8 cellular contexts compared by ENCODE assay signal in genomic region chr1:35883681-35884155, GRCh38. TPM values are rescaled to one million over a fixed set of nuclear protein-coding genes. Genes with fewer than 3 reads are reported as not detected.
DNase-seq lines count a peak whose midpoint lies in the region; ATAC-seq and TF ChIP-seq lines count a peak whose summit lies in the region.

No MANE protein-coding gene starts in this region.

- in situ Hi-C loops in GM23248 (cut with MboI), result no loop called here

- no peaks in the 10 kb centered on the region for H3K9me2 ChIP-seq in GM23248 (ENCODE audit: insufficient read depth)

- peaks cover 1 to 3% of the 10 kb centered on the region in 2 donors for H3K27me3 Mint-ChIP-seq in CD4-positive, alpha-beta memory T cell
- H3K27me3 Mint-ChIP-seq in endothelial cell (ENCODE audit: unreplicated experiment), result peaks cover 4% of the 10 kb centered on the region

- no peaks in the 10 kb centered on the region for H3K9me3 Mint-ChIP-seq in CD4-positive, alpha-beta memory T cell
- no peaks in the 10 kb centered on the region for H3K9me3 Mint-ChIP-seq in endothelial cell (ENCODE audit: unreplicated experiment)

- peak overlapping the region; percentile 87 for H3K4me2 ChIP-seq in GM23248 (ENCODE audit: unreplicated experiment)

- H3K36me3 ChIP-seq in CD4-positive, alpha-beta memory T cell (ENCODE audit: insufficient read depth, low read length), result no peaks in the 10 kb centered on the region
- H3K36me3 ChIP-seq in GM23248 (ENCODE audit: low read depth), result no peaks in the 10 kb centered on the region
- H3K36me3 ChIP-seq in mucosa of stomach (ENCODE audit: control insufficient read depth, insufficient read depth, low read length), result no peaks in the 10 kb centered on the region

- H3K27ac ChIP-seq in CD4-positive, alpha-beta memory T cell (ENCODE audit: low read depth, low read length), result peak overlapping the region; percentile 77
- no peak overlapping the region for H3K27ac ChIP-seq in GM23248

- peaks cover 37 to 58% (median 47%) of the 10 kb centered on the region in 4 donors for H3K4me1 Mint-ChIP-seq in CD4-positive, alpha-beta memory T cell
- H3K4me1 Mint-ChIP-seq in endothelial cell (ENCODE audit: unreplicated experiment), result peaks cover 54% of the 10 kb centered on the region

- CTCF ChIA-PET in CD4-positive, alpha-beta memory T cell (lab: Charles Lee; ENCODE audit: partially characterized antibody), result interaction anchor here (0.6 to 1.9 kb wide), 12 partner anchors 9 to 402 kb away, joined by 3 to 16 read pairs (median 4); partner anchors contain the start of gene CLSPN

- H3K4me1 ChIP-seq in CD4-positive, alpha-beta memory T cell (ENCODE audit: insufficient read depth, low read length), result peaks cover 40% of the 10 kb centered on the region
- H3K4me1 ChIP-seq in GM23248 (ENCODE audit: insufficient read depth), result no peaks in the 10 kb centered on the region
- H3K4me1 ChIP-seq in mucosa of stomach (ENCODE audit: control insufficient read depth, insufficient read depth, low read length), result peaks cover 55% of the 10 kb centered on the region

- intact Hi-C loops in CD4-positive, alpha-beta memory T cell (cut with micrococcal nuclease), result loop anchor here (1.0 to 10.0 kb wide), 2 partner anchors 48 to 401 kb away; partner anchors contain the start of gene AGO3

- H3K79me2 ChIP-seq in GM23248 (ENCODE audit: insufficient read depth), result peaks cover 22% of the 10 kb centered on the region

- no peaks in the 10 kb centered on the region for H3F3A ChIP-seq in GM23248 (ENCODE audit: insufficient read depth)

- peak overlapping the region; percentile 73 to 89 for H3K4me3 ChIP-seq in CD4-positive, alpha-beta memory T cell (ENCODE audit: low read length in 2 of 2)
- H3K4me3 ChIP-seq in GM23248 (peak overlapping the region; percentile 94), mucosa of stomach (ENCODE audit: low read length) (peak overlapping the region; percentile 99)

- peak; percentile 16 to 60 (median 26) for DNase-seq in CD4-positive, alpha-beta memory T cell
- peak; percentile 45 for DNase-seq in GM23248
- DNase-seq in NCI-H446 (lab: John Stamatoyannopoulos, UW), result peak; percentile 10 to 63
- peak; percentile 49 for DNase-seq in activated CD8-positive, alpha-beta memory T cell treated with anti-CD3 and anti-CD28 coated beads, Interleukin-2, amount 50 U/mL, for 4 hours
- peak; percentile 54 for DNase-seq in endothelial cell (ENCODE audit: low spot score)
- DNase-seq in stimulated activated naive CD8-positive, alpha-beta T cell treated with anti-CD3 and anti-CD28 coated beads, Interleukin-15, Interleukin-2, amounts not matched to agents 100 U/mL and 50 U/mL, for 24 hours, result peak; percentile 66

- POLR2A ChIA-PET in CD4-positive, alpha-beta memory T cell (lab: Charles Lee; ENCODE audit: partially characterized antibody), result interaction anchor here (1.0 to 1.8 kb wide), 3 partner anchors 14 to 115 kb away, joined by 3 to 11 read pairs (median 4); partner anchors contain the start of genes AGO3 and CLSPN

- peaks cover 3 to 7% of the 10 kb centered on the region in 2 donors for H3K36me3 Mint-ChIP-seq in CD4-positive, alpha-beta memory T cell
- peaks cover 4% of the 10 kb centered on the region for H3K36me3 Mint-ChIP-seq in endothelial cell (ENCODE audit: low read depth, unreplicated experiment)

- no peaks in the 10 kb centered on the region for H3K9me3 ChIP-seq in CD4-positive, alpha-beta memory T cell (ENCODE audit: control insufficient read depth in 1 of 2, low read length in 2 of 2)
- no peaks in the 10 kb centered on the region for H3K9me3 ChIP-seq in GM23248 (ENCODE audit: low read depth)
- H3K9me3 ChIP-seq in mucosa of stomach (ENCODE audit: control insufficient read depth, low read length), result no peaks in the 10 kb centered on the region

- no peak for TF ChIP-seq CTCF in endothelial cell (IDR thresholded peaks at IDR 0.05; ENCODE audit: unreplicated experiment)

- WGBS in GM23248 (ENCODE audit: low coverage in 1 of 2, low lambda C conversion rate in 2 of 2, missing lambda C conversion rate in 2 of 2), 2 experiments, result 0 to 1% methylated on average over 6 to 32 of the region's 32 CpGs

- peak overlapping the region; percentile 92 to 97 (median 94) for H3K4me3 Mint-ChIP-seq in CD4-positive, alpha-beta memory T cell
- peak overlapping the region; percentile 97 for H3K4me3 Mint-ChIP-seq in endothelial cell (ENCODE audit: unreplicated experiment)

- H3K27ac Mint-ChIP-seq in CD4-positive, alpha-beta memory T cell, result peak overlapping the region; percentile 57 to 94 (median 87)
- peak overlapping the region; percentile 48 for H3K27ac Mint-ChIP-seq in endothelial cell (ENCODE audit: unreplicated experiment)

- H2AFZ ChIP-seq in GM23248, result peak overlapping the region; percentile 95

- no peaks in the 10 kb centered on the region for H4K20me1 ChIP-seq in GM23248 (ENCODE audit: insufficient read depth)

- H3K27me3 ChIP-seq in CD4-positive, alpha-beta memory T cell (ENCODE audit: insufficient read depth, low read length), result no peaks in the 10 kb centered on the region
- H3K27me3 ChIP-seq in GM23248 (replicated peaks; ENCODE audit: insufficient read depth) (no peaks in the 10 kb centered on the region), mucosa of stomach (ENCODE audit: control insufficient read depth, insufficient read depth, low read length) (no peaks in the 10 kb centered on the region)

- H3K9ac ChIP-seq in GM23248, result peak overlapping the region; percentile 91
- H3K9ac ChIP-seq in mucosa of stomach (ENCODE audit: low read length), result peak overlapping the region; percentile 98

- peak; percentile 17 for ATAC-seq in stimulated activated naive CD8-positive, alpha-beta T cell treated with anti-CD3 and anti-CD28 coated beads, Interleukin-15, Interleukin-2, amounts not matched to agents 100 U/mL and 50 U/mL, for 24 hours
- ATAC-seq in HG03108 (IDR thresholded peaks at IDR 0.05; ENCODE audit: unreplicated experiment), result no peak

RNA-seq across cellular contexts. Expression of gene AGO1, which starts 0.7 kb away (rescaled TPM):
- total RNA-seq in CD4-positive, alpha-beta memory T cell, result 10 to 100 TPM; 26.5 to 27.3 TPM
- polyA plus RNA-seq in CD4-positive, alpha-beta memory T cell, result 1 to 10 TPM; 7.4 to 9.0 TPM
- total RNA-seq in GM23248 (2014; rRNA removed; shearing (Covaris generic)), result 11.0 and 13.8 TPM in 2 replicates
- 5.5 and 6.1 TPM in 2 replicates for polyA plus RNA-seq in GM23248 (2016; fragmentation: Nextera tagmentation; extraction: Ambion mirVana)
- 41.1 TPM for total RNA-seq in endothelial cell (ENCODE audit: unreplicated experiment)

RNA-seq across cellular contexts. Expression of gene AGO3, which starts 47.2 kb away (rescaled TPM):
- 10 to 100 TPM; 45.6 to 47.3 TPM for total RNA-seq in CD4-positive, alpha-beta memory T cell
- polyA plus RNA-seq in CD4-positive, alpha-beta memory T cell, result 10 to 100 TPM; 11.2 to 13.4 TPM
- total RNA-seq in GM23248 (2014; rRNA removed; shearing (Covaris generic)), result 7.9 and 26.7 TPM in 2 replicates
- polyA plus RNA-seq in GM23248 (2016; fragmentation: Nextera tagmentation; extraction: Ambion mirVana), result 14.2 and 14.8 TPM in 2 replicates
- total RNA-seq in endothelial cell (ENCODE audit: unreplicated experiment), result 25.9 TPM
